ENCODE assay signal across 1 cellular context in genomic region chr9:120626512-120626911, GRCh38.
TF ChIP-seq lines count a peak whose summit lies in the region.

No MANE protein-coding gene starts in this region.

TF ChIP-seq in HepG2, 621 proteins besides CTCF, POLR2A, EP300 and RAD21:
- no peak for TF ChIP-seq BRCA1 (CRISPR knock-in tag; IDR thresholded peaks at IDR 0.05)
- no peak for TF ChIP-seq BCL6 (CRISPR knock-in tag; IDR thresholded peaks at IDR 0.05)
- TF ChIP-seq ZNF180 (CRISPR knock-in tag; IDR thresholded peaks at IDR 0.05; ENCODE audit: borderline replicate concordance, low read depth), result no peak
- no peak for TF ChIP-seq ZNF331 (CRISPR knock-in tag; IDR thresholded peaks at IDR 0.05)
- TF ChIP-seq ZSCAN9 (CRISPR knock-in tag; IDR thresholded peaks at IDR 0.05; ENCODE audit: borderline replicate concordance), result no peak
- no peak for TF ChIP-seq ZNF136 (CRISPR knock-in tag; IDR thresholded peaks at IDR 0.05; ENCODE audit: low read depth)
